ENCODE assay signal across 26 cellular contexts in the genomic region with DNA sequence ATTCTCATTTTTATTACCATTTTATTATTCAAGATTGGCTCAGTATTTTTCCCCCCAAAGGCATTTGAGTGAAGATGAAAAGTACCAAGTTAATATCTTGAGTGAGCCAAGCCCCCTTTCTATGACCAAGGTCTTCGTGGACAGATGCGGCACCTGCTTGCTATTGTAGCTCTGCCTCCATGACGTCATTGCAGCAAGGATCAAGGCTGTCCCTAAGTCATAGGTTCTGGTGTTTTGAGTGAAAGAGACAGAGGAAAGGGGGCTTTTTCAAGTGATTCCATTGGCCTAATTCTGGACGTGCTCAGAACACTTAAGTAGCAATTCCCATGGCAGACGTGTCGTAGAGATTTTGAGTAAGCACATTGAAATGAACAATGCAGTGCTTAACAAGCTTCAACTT.
"Had no signal": no experiment of that assay in that cellular context is flagged by ENCODE, and none has a peak within 500 bp of the region (broad histone marks: within the 10 kb centered on the region; RNA-seq: fewer than 3 reads in every experiment).

No MANE protein-coding gene starts in this region.

- H3K4me3 ChIP-seq: PC-9 had no signal

- H3K4me2 ChIP-seq: PC-9 had no signal

- ATAC-seq: activated CD8-positive, alpha-beta memory T cell treated with anti-CD3 and anti-CD28 coated beads, Interleukin-2, amount 10 ng/mL, durations not matched to agents 7 days and 5 days; activated naive CD8-positive, alpha-beta T cell treated with anti-CD3 and anti-CD28 coated beads, Interleukin-2, amount 50 U/mL, for 24 hours had no signal

- DNase-seq: activated CD4-positive, alpha-beta memory T cell treated with anti-CD3 and anti-CD28 coated beads, Interleukin-2, amount 10 ng/mL, durations not matched to agents 7 days and 5 days; activated CD4-positive, alpha-beta T cell treated with anti-CD3 and anti-CD28 coated beads for 1 hour; activated CD4-positive, alpha-beta T cell treated with anti-CD3 and anti-CD28 coated beads for 48 hours; activated CD4-positive, CD25-positive, alpha-beta regulatory T cell; activated CD8-positive, alpha-beta memory T cell treated with anti-CD3 and anti-CD28 coated beads for 24 hours; activated CD8-positive, alpha-beta memory T cell treated with anti-CD3 and anti-CD28 coated beads, Interleukin-2, amount 10 ng/mL, durations not matched to agents 7 days and 5 days; activated CD8-positive, alpha-beta memory T cell treated with anti-CD3 and anti-CD28 coated beads, Interleukin-2, amount 50 U/mL, for 48 hours; activated effector memory CD4-positive, alpha-beta T cell treated with Interleukin-2 at 50 U/mL for 16 hours; activated naive CD4-positive, alpha-beta T cell treated with anti-CD3 and anti-CD28 coated beads, Interleukin-2, amount 10 ng/mL, durations not matched to agents 7 days and 5 days; activated naive CD8-positive, alpha-beta T cell treated with anti-CD3 and anti-CD28 coated beads, Interleukin-2, amount 50 U/mL, for 24 hours; activated T-cell treated with anti-CD3 and anti-CD28 coated beads, Interleukin-2, amount 50 U/mL, for 48 hours; anterior cingulate cortex; central memory CD4-positive, alpha-beta T cell; Karpas-422; KBM-7; NCI-H1105; NCI-H187 treated with DMSO at 0.1 percent for 48 hours; NCI-H2171 treated with DMSO at 0.1 percent for 48 hours; NCI-H2227 treated with DMSO at 0.1 percent for 48 hours; NCI-H446; NCI-H524 treated with DMSO at 0.1 percent for 48 hours; Right ventricle myocardium superior; T1000; WERI-Rb-1 had no signal

- FAIRE-seq: RCC 7860 had no signal

- H3K27ac ChIP-seq: PC-9, WERI-Rb-1 had no signal

- H3K36me3 ChIP-seq: WERI-Rb-1 had no signal

- H2AFZ ChIP-seq: PC-9 had no signal
